Comparison of ENCODE assay signal across 9 cellular contexts in genomic region chr2:210225461-210225798, GRCh38. TPM values are rescaled to one million over a fixed set of nuclear protein-coding genes. Genes with fewer than 3 reads are reported as not detected.
DNase-seq lines count a peak whose midpoint lies in the region; TF ChIP-seq lines count a peak whose summit lies in the region.
"Had no signal": no experiment of that assay in that cellular context is flagged by ENCODE, and none has a peak within 500 bp of the region (broad histone marks: within the 10 kb centered on the region; RNA-seq: fewer than 3 reads in every experiment).

No MANE protein-coding gene starts in this region.

- H3K4me3 Mint-ChIP-seq in neural progenitor cell: peak overlapping the region; percentile 84

- H3K9me3 Mint-ChIP-seq in neural progenitor cell: no peaks in the 10 kb centered on the region

- TF ChIP-seq CTCF in AG04450 (IDR thresholded peaks at IDR 0.05; ENCODE audit: low read depth, low read length): no peak
- TF ChIP-seq CTCF in MM.1S (IDR thresholded peaks at IDR 0.05; ENCODE audit: low read length): no peak
- TF ChIP-seq CTCF in esophagus squamous epithelium (IDR thresholded peaks at IDR 0.05): no peak
- TF ChIP-seq CTCF in neural progenitor cell (IDR thresholded peaks at IDR 0.05): no peak

- H3K27me3 ChIP-seq in AG04450 (ENCODE audit: control insufficient read depth, insufficient read depth, low read length) (peaks cover 16% of the 10 kb centered on the region), MM.1S (replicated peaks; ENCODE audit: insufficient read depth, low read length) (no peaks in the 10 kb centered on the region), esophagus squamous epithelium (peaks cover 0 to 46% (median 0%) of the 10 kb centered on the region in 4 donors), neural progenitor cell (peaks cover 50% of the 10 kb centered on the region)

- peak overlapping the region; percentile 53 for H3K4me3 ChIP-seq in AG04450 (ENCODE audit: low read depth, low read length)
- peak overlapping the region; percentile 18; the same call in 1 of the 2 replicates for H3K4me3 ChIP-seq in MM.1S (ENCODE audit: low read length)
- peak overlapping the region; percentile 44 to 69 (median 54) for H3K4me3 ChIP-seq in esophagus squamous epithelium
- peak overlapping the region; percentile 60 for H3K4me3 ChIP-seq in neural progenitor cell

- CTCF ChIA-PET in AG04450 (lab: Charles Lee): no interaction called here

- no peak for DNase-seq in AG04450 (ENCODE audit: low read depth, low spot score)
- DNase-seq in MM.1S: no peak
- DNase-seq in esophagus squamous epithelium (lab: John Stamatoyannopoulos, UW): no peak
- DNase-seq in neural progenitor cell (ENCODE audit: low spot score): no peak
- DNase-seq in NOMO-1 treated with dmso at 0.1 percent for 144 hours (lab: John Stamatoyannopoulos, UW; ENCODE audit: unreplicated experiment): no peak
- DNase-seq in GM03348 (ENCODE audit: low spot score): no peak
- no peak for DNase-seq in NCI-H69 (lab: John Stamatoyannopoulos, UW)
- DNase-seq in iPS-NIHi7 (ENCODE audit: extremely low spot score): no peak
- DNase-seq: NCI-H1436 treated with DMSO at 0.1 percent for 48 hours had no signal

- H2AFZ ChIP-seq in MM.1S (ENCODE audit: low read length) (no peak overlapping the region), neural progenitor cell (replicated peaks) (peak overlapping the region; percentile 89)

- TF ChIP-seq POLR2A in esophagus squamous epithelium (IDR thresholded peaks at IDR 0.05): no peak

- intact Hi-C loops in esophagus squamous epithelium (cut with DNase I): no loop called here

- H3K9me3 ChIP-seq in AG04450 (ENCODE audit: control insufficient read depth, insufficient read depth, low read length): no peaks in the 10 kb centered on the region; the same call in 1 of the 2 replicates
- no peaks in the 10 kb centered on the region for H3K9me3 ChIP-seq in MM.1S (replicated peaks; ENCODE audit: insufficient read depth, low read length)
- H3K9me3 ChIP-seq in esophagus squamous epithelium: no peaks in the 10 kb centered on the region
- no peaks in the 10 kb centered on the region for H3K9me3 ChIP-seq in neural progenitor cell (ENCODE audit: low read depth)

- H3K4me1 ChIP-seq in MM.1S (ENCODE audit: low read length) (no peaks in the 10 kb centered on the region), esophagus squamous epithelium (peaks cover 0 to 23% (median 3%) of the 10 kb centered on the region in 3 donors), neural progenitor cell (no peaks in the 10 kb centered on the region)

- H3K4me2 ChIP-seq in MM.1S (ENCODE audit: low read depth, low read length) (peak overlapping the region; percentile 25; the same call in 1 of the 2 replicates), neural progenitor cell (peak overlapping the region; percentile 73)

- H3K36me3 Mint-ChIP-seq in neural progenitor cell: no peaks in the 10 kb centered on the region

- POLR2A ChIA-PET in AG04450 (lab: Yijun Ruan, JAX): no interaction called here

- 4 to 12% methylated on average over 10 of the region's 10 CpGs for WGBS in esophagus squamous epithelium, 2 donors

- H3K27ac ChIP-seq in AG04450 (ENCODE audit: low read depth, low read length) (no peak overlapping the region), MM.1S (ENCODE audit: low read length) (no peak overlapping the region), esophagus squamous epithelium (peak overlapping the region in 1 of 4 donors; percentile 54), neural progenitor cell (no peak overlapping the region)

- H3K27ac Mint-ChIP-seq in neural progenitor cell: no peak overlapping the region

- no peaks in the 10 kb centered on the region for H3F3A ChIP-seq in MM.1S (ENCODE audit: insufficient read depth, low read length)
- no peaks in the 10 kb centered on the region for H3F3A ChIP-seq in neural progenitor cell (ENCODE audit: low read depth)

- H3K9ac ChIP-seq in MM.1S (ENCODE audit: low read length): no peak overlapping the region
- H3K9ac ChIP-seq in neural progenitor cell: no peak overlapping the region

- H3K27me3 Mint-ChIP-seq in neural progenitor cell (ENCODE audit: insufficient read depth, low read depth): peaks cover 42% of the 10 kb centered on the region

- no peaks in the 10 kb centered on the region for H4K20me1 ChIP-seq in MM.1S (ENCODE audit: insufficient read depth, low read length)
- no peaks in the 10 kb centered on the region for H4K20me1 ChIP-seq in neural progenitor cell (ENCODE audit: low read depth)

- no peaks in the 10 kb centered on the region for H3K9me2 ChIP-seq in MM.1S (replicated peaks; ENCODE audit: insufficient read depth, low read length)

- peaks cover 12% of the 10 kb centered on the region for H3K4me1 Mint-ChIP-seq in neural progenitor cell

- H3K79me2 ChIP-seq in MM.1S (ENCODE audit: low read length) (no peaks in the 10 kb centered on the region), neural progenitor cell (ENCODE audit: low read depth) (no peaks in the 10 kb centered on the region)

- H3K36me3 ChIP-seq in MM.1S (replicated peaks; ENCODE audit: insufficient read depth, low read length) (no peaks in the 10 kb centered on the region), esophagus squamous epithelium (no peaks in the 10 kb centered on the region), neural progenitor cell (no peaks in the 10 kb centered on the region)

RNA-seq across cellular contexts. Expression of gene ACADL, which starts 0.2 kb away (rescaled TPM):
- not detected in 2 replicates for polyA plus RNA-seq in AG04450 (2011; rRNA removed)
- polyA minus RNA-seq in AG04450 (2011; rRNA and poly(A)+ RNA removed): not detected in 2 replicates
- 1 to 10 TPM in 2 of 4 donors, under 1 TPM in 2; 0.44 to 1.6 (median 0.95) TPM for total RNA-seq in esophagus squamous epithelium
- total RNA-seq in neural progenitor cell (ENCODE audit: low replicate concordance): 0.09 TPM in 1 of 2 replicates, not detected in the other

RNA-seq across cellular contexts. Expression of gene KANSL1L, which starts 54.2 kb away (rescaled TPM):
- polyA plus RNA-seq in AG04450 (2011; rRNA removed): 5.6 and 8.9 TPM in 2 replicates
- polyA minus RNA-seq in AG04450 (2011; rRNA and poly(A)+ RNA removed): 8.5 and 17.5 TPM in 2 replicates
- 10 to 100 TPM in 3 of 4 donors, 1 to 10 TPM in 1; 9.1 to 21.7 (median 13.6) TPM for total RNA-seq in esophagus squamous epithelium
- 31.2 and 51.8 TPM in 2 replicates for total RNA-seq in neural progenitor cell (ENCODE audit: low replicate concordance)
